In the genomic region with DNA sequence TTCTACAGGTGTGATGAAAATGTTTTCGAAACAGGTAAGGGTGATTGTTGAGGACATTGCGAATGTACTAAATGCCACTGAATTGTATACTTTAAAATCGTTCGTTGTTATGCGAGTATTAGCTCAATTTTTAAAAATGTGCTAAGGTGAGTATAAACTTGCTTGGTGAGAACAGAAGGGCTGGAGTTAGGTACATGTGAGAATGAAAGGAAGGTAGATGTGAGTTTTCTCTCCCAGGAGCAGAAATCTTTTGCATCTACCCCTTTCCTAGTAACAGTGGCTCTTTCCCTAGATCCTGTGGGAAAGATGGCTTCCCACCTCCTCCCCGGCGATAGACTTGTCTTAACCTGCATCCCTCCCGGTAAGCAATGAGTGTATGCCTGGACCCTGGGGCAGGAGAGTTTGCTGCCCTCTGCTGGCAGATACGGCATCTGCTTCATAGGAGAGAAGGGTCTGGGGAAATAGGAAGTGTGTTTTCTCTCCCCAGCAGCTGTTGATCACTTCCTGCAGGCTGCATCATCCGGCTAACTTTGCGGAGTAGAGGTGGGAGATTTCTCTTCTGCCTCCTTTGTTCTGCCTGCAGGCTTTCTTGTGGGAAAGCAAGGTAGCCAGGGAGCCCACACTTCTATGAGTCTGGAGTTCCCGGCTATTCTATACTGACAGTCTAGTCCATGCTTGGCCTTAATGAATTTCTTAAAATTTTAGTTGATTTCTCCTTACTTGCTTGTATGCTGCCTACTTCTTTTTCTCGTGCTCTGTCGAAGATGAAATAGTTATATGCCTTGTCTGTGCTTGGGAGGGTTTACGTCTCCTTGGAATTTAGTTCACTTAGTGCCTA, we compare ENCODE assay signal across 8 cellular contexts.
DNase-seq lines count a peak whose midpoint lies in the region; ATAC-seq and TF ChIP-seq lines count a peak whose summit lies in the region.

No MANE protein-coding gene starts in this region.

- no peaks in the 10 kb centered on the region for H3K9me3 ChIP-seq in RWPE2 (ENCODE audit: severe bottlenecking)
- H3K9me3 ChIP-seq in left ventricle myocardium inferior (replicated peaks), result no peaks in the 10 kb centered on the region
- H3K9me3 ChIP-seq in spleen, result no peaks in the 10 kb centered on the region

- peak; percentile 70 for DNase-seq in GM10248 (ENCODE audit: extremely low spot score)
- DNase-seq in HuH-7 (ENCODE audit: low spot score), result peak; percentile 52
- DNase-seq in RWPE2 (ENCODE audit: low spot score), result peak; percentile 65
- DNase-seq in activated naive CD4-positive, alpha-beta T cell (lab: John Stamatoyannopoulos, UW), result peak; percentile 8 to 24 (median 19)
- DNase-seq in left ventricle myocardium inferior, result peak; percentile 45
- DNase-seq in spleen, result peak; percentile 82
- no peak for DNase-seq in T1000 (lab: John Stamatoyannopoulos, UW)

- H3K27ac ChIP-seq in RWPE2 (ENCODE audit: poor library complexity, severe bottlenecking) (no peak overlapping the region), left ventricle myocardium inferior (replicated peaks) (no peak overlapping the region), spleen (no peak overlapping the region)

- peaks cover 4% of the 10 kb centered on the region for H3K27me3 ChIP-seq in RWPE2 (ENCODE audit: insufficient read depth, poor library complexity, severe bottlenecking)
- H3K27me3 ChIP-seq in left ventricle myocardium inferior (ENCODE audit: low read depth), result no peaks in the 10 kb centered on the region
- no peaks in the 10 kb centered on the region for H3K27me3 ChIP-seq in spleen (replicated peaks in 1 of 7)

- H3K4me1 ChIP-seq in RWPE2 (ENCODE audit: insufficient read depth, poor library complexity, severe bottlenecking) (no peaks in the 10 kb centered on the region), left ventricle myocardium inferior (no peaks in the 10 kb centered on the region), spleen (peaks cover 0 to 4% (median 3%) of the 10 kb centered on the region in 6 donors)

- peak; percentile 86 for TF ChIP-seq CTCF in GM10248 (IDR thresholded peaks at IDR 0.05; ENCODE audit: control extremely low read depth, extremely low read depth, low read depth, missing control alignments)
- peak; percentile 80 for TF ChIP-seq CTCF in RWPE2 (IDR thresholded peaks at IDR 0.05; ENCODE audit: poor library complexity, severe bottlenecking)
- TF ChIP-seq CTCF in left ventricle myocardium inferior (IDR thresholded peaks at IDR 0.05; ENCODE audit: borderline replicate concordance), result peak; percentile 83
- peak in 10 of 11 experiments; percentile 12 to 77 (median 70) for TF ChIP-seq CTCF in spleen (IDR thresholded peaks at IDR 0.05 in 8 of 11, conservative IDR thresholded peaks at IDR 0.05 in 3 of 11)

- intact Hi-C loops in left ventricle myocardium inferior (cut with micrococcal nuclease), result loop anchor here (5.0 kb wide), 1 partner anchor 371 kb away; no protein-coding TSS in a partner anchor
- intact Hi-C loops in spleen (cut with DNase I; ENCODE audit: low total_unique reads), result loop anchor here (10.0 kb wide), 1 partner anchor 813 kb away; no protein-coding TSS in a partner anchor

- no peaks in the 10 kb centered on the region for H3K36me3 ChIP-seq in RWPE2 (ENCODE audit: low read depth)
- H3K36me3 ChIP-seq in left ventricle myocardium inferior, result no peaks in the 10 kb centered on the region
- no peaks in the 10 kb centered on the region for H3K36me3 ChIP-seq in spleen

- no peak overlapping the region for H3K4me3 ChIP-seq in RWPE2 (ENCODE audit: severe bottlenecking)
- H3K4me3 ChIP-seq in left ventricle myocardium inferior, result no peak overlapping the region
- no peak overlapping the region for H3K4me3 ChIP-seq in spleen

- no peak for TF ChIP-seq POLR2A in spleen (IDR thresholded peaks at IDR 0.05)

- peak; percentile 100 for ATAC-seq in GM21786 (IDR thresholded peaks at IDR 0.05; ENCODE audit: unreplicated experiment)
- ATAC-seq in RWPE2 (ENCODE audit: low read depth), result peak; percentile 95

- POLR2A ChIA-PET in GM10248 (lab: Yijun Ruan, JAX), result no interaction called here

- WGBS in spleen, 5 donors, result 59 to 62% (median 60%) methylated on average over 15 of the region's 15 CpGs

- CTCF ChIA-PET in GM10248 (lab: Yijun Ruan, JAX), result interaction anchor here (0.7 to 3.1 kb wide), 23 partner anchors 8 to 811 kb away, joined by 3 to 29 read pairs (median 3); partner anchors contain the start of gene SEMA6A
